Comparison of ENCODE assay signal across 12 cellular contexts in the genomic region with DNA sequence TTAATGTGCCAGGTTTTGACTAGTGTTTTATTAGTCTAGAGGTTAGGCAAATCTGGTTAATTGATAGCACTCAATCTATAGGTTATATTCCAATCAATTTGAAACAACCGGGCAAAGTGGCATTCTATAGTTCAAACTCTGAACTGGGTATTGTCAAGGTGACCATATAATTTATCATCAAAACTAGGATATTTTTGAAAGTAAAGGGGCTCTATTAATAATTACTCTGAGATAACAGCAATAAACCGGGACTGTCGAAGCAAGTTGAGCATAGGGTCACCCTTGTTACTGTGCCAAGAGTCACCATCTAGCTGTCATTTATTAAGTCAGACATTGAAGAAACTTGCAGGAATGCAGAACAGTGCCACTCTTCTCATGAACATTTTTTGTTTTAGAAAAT.
DNase-seq lines count a peak whose midpoint lies in the region; ATAC-seq and TF ChIP-seq lines count a peak whose summit lies in the region.
"Had no signal": no experiment of that assay in that cellular context is flagged by ENCODE, and none has a peak within 500 bp of the region (broad histone marks: within the 10 kb centered on the region; RNA-seq: fewer than 3 reads in every experiment).

No MANE protein-coding gene starts in this region.

- ATAC-seq in foreskin keratinocyte (no peak), psoas muscle (no peak)

- TF ChIP-seq CTCF in foreskin keratinocyte (conservative IDR thresholded peaks at IDR 0.05) (no peak), psoas muscle (IDR thresholded peaks at IDR 0.05) (no peak)

- in situ Hi-C loops in ACHN (cut with HindIII; ENCODE audit: low pct_ligation_motif_present, low pct_unique_long_range_greater_than_20kb, low sequenced_read_pairs) = loop anchor here (25.0 kb wide), 1 partner anchor 204 kb away; no protein-coding TSS in a partner anchor

- intact Hi-C loops in psoas muscle (cut with DNase I) (loop anchor here in 1 of 2 donors (5.0 kb wide), 3 partner anchors 92 to 652 kb away; partner anchors contain the start of gene ZFP36L1), posterior vena cava (cut with DNase I) (loop anchor here in 1 of 2 donors (10.0 kb wide), 2 partner anchors 104 to 644 kb away; no protein-coding TSS in a partner anchor)

- H3K27me3 ChIP-seq in foreskin keratinocyte = no peaks in the 10 kb centered on the region
- H3K27me3 ChIP-seq in psoas muscle (ENCODE audit: insufficient read depth in 3 of 3, low read length in 2 of 3) = no peaks in the 10 kb centered on the region
- H3K27me3 ChIP-seq: BLaER1 had no signal

- H3K4me3 ChIP-seq in SK-N-MC (peak overlapping the region; percentile 32), psoas muscle (no peak overlapping the region)
- H3K4me3 ChIP-seq: BLaER1 had no signal

- H3K4me1 ChIP-seq in foreskin keratinocyte (peaks cover 68% of the 10 kb centered on the region), psoas muscle (peaks cover 78% of the 10 kb centered on the region)

- no peak overlapping the region for H3K9ac ChIP-seq in SK-N-MC (ENCODE audit: insufficient read length)
- H3K9ac ChIP-seq: BLaER1 had no signal

- H3K36me3 ChIP-seq in SK-N-MC (ENCODE audit: insufficient read depth, low read length) (no peaks in the 10 kb centered on the region), psoas muscle (ENCODE audit: insufficient read depth in 1 of 2, low read depth in 1 of 2) (no peaks in the 10 kb centered on the region)
- H3K36me3 ChIP-seq: BLaER1 had no signal

- DNase-seq in ACHN (peak; percentile 76), SK-N-MC (ENCODE audit: low read depth, low spot score) (no peak), foreskin keratinocyte (no peak), psoas muscle (no peak), NOMO-1 treated with DMSO at 0.1 percent for 48 hours (lab: John Stamatoyannopoulos, UW; ENCODE audit: unreplicated experiment) (no peak), ecto neural progenitor cell (ENCODE audit: low spot score) (no peak), NCI-H146 (lab: John Stamatoyannopoulos, UW) (no peak), posterior vena cava (ENCODE audit: low spot score) (no peak)
- DNase-seq: activated CD4-positive, alpha-beta T cell treated with anti-CD3 and anti-CD28 coated beads, Interleukin-2, amount 50 U/mL, for 4 hours; activated naive CD4-positive, alpha-beta T cell treated with anti-CD3 and anti-CD28 coated beads for 36 hours; effector memory CD4-positive, alpha-beta T cell had no signal

- H3K9me3 ChIP-seq in SK-N-MC (ENCODE audit: low read depth, low read length) (no peaks in the 10 kb centered on the region), psoas muscle (no peaks in the 10 kb centered on the region)
- H3K9me3 ChIP-seq: BLaER1 had no signal

- WGBS in psoas muscle, 3 donors = 68 to 75% (median 71%) methylated on average over 3 of the region's 3 CpGs

- H3K27ac ChIP-seq in SK-N-MC (peak overlapping the region; percentile 99), foreskin keratinocyte (peak overlapping the region; percentile 91), psoas muscle (peak overlapping the region; percentile 81)
- H3K27ac ChIP-seq: BLaER1 had no signal
